Comparison of ENCODE assay signal across 1 cellular context in the genomic region with DNA sequence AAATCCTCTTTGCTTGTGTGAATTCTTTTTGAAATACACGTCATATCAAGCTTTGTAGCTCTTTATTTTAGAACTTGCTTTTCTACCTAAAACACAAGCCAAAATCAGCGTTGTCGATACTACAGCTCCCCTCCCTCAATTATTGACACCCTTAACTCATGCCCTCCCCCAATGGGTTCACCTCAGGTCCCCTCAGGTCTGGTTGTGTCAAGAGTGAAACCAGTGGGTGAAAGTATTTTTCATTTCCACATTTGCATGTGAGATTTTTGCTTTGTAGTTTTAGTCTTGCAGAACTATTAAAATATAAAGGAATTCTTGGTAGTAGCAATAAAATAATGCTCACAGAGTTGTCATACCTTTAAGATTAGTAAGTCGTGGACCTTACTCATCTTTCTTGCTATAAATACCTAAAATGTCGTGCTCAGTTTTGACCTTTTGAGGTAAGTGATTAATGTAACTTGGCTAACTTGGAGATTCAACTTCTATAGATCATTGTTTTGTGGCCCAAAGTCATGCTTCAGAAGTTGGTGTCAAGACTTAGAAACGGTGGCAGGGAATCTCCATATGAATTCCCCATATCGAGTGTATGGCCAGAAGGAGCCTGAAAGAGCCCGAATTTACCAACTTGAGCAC.
TF ChIP-seq lines count a peak whose summit lies in the region.

No MANE protein-coding gene starts in this region.

TF ChIP-seq in K562, 482 proteins besides CTCF, POLR2A, EP300 and RAD21 (continued from another document):
- TF ChIP-seq, protein P1, sequence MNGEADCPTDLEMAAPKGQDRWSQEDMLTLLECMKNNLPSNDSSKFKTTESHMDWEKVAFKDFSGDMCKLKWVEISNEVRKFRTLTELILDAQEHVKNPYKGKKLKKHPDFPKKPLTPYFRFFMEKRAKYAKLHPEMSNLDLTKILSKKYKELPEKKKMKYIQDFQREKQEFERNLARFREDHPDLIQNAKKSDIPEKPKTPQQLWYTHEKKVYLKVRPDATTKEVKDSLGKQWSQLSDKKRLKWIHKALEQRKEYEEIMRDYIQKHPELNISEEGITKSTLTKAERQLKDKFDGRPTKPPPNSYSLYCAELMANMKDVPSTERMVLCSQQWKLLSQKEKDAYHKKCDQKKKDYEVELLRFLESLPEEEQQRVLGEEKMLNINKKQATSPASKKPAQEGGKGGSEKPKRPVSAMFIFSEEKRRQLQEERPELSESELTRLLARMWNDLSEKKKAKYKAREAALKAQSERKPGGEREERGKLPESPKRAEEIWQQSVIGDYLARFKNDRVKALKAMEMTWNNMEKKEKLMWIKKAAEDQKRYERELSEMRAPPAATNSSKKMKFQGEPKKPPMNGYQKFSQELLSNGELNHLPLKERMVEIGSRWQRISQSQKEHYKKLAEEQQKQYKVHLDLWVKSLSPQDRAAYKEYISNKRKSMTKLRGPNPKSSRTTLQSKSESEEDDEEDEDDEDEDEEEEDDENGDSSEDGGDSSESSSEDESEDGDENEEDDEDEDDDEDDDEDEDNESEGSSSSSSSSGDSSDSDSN (IDR thresholded peaks at IDR 0.05; ENCODE audit: borderline replicate concordance in 1 of 2, low read depth in 2 of 2, low read length in 2 of 2) = no peak
- TF ChIP-seq, protein P2, sequence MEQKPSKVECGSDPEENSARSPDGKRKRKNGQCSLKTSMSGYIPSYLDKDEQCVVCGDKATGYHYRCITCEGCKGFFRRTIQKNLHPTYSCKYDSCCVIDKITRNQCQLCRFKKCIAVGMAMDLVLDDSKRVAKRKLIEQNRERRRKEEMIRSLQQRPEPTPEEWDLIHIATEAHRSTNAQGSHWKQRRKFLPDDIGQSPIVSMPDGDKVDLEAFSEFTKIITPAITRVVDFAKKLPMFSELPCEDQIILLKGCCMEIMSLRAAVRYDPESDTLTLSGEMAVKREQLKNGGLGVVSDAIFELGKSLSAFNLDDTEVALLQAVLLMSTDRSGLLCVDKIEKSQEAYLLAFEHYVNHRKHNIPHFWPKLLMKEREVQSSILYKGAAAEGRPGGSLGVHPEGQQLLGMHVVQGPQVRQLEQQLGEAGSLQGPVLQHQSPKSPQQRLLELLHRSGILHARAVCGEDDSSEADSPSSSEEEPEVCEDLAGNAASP (IDR thresholded peaks at IDR 0.05) = peak; percentile 36; the same call in 1 of the 2 replicates
- TF ChIP-seq, protein P3, sequence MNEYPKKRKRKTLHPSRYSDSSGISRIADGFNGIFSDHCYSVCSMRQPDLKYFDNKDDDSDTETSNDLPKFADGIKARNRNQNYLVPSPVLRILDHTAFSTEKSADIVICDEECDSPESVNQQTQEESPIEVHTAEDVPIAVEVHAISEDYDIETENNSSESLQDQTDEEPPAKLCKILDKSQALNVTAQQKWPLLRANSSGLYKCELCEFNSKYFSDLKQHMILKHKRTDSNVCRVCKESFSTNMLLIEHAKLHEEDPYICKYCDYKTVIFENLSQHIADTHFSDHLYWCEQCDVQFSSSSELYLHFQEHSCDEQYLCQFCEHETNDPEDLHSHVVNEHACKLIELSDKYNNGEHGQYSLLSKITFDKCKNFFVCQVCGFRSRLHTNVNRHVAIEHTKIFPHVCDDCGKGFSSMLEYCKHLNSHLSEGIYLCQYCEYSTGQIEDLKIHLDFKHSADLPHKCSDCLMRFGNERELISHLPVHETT (CRISPR knock-in tag; conservative IDR thresholded peaks at IDR 0.05 in 1 of 2, IDR thresholded peaks at IDR 0.05 in 1 of 2) = no peak
- TF ChIP-seq, protein P4, sequence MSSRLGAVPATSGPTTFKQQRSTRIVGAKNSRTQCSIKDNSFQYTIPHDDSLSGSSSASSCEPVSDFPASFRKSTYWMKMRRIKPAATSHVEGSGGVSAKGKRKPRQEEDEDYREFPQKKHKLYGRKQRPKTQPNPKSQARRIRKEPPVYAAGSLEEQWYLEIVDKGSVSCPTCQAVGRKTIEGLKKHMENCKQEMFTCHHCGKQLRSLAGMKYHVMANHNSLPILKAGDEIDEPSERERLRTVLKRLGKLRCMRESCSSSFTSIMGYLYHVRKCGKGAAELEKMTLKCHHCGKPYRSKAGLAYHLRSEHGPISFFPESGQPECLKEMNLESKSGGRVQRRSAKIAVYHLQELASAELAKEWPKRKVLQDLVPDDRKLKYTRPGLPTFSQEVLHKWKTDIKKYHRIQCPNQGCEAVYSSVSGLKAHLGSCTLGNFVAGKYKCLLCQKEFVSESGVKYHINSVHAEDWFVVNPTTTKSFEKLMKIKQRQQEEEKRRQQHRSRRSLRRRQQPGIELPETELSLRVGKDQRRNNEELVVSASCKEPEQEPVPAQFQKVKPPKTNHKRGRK (tag; IDR thresholded peaks at IDR 0.05) = no peak
